Comparison of ENCODE assay signal across 20 cellular contexts in genomic region chr11:119860561-119861094, GRCh38.
"Had no signal": no experiment of that assay in that cellular context is flagged by ENCODE, and none has a peak within 500 bp of the region (broad histone marks: within the 10 kb centered on the region; RNA-seq: fewer than 3 reads in every experiment).

No MANE protein-coding gene starts in this region.

- H3K27ac ChIP-seq: heart left ventricle, pancreas, psoas muscle, right lobe of liver, testis, tibial nerve, upper lobe of right lung had no signal

- H3K36me3 Mint-ChIP-seq: naive thymus-derived CD8-positive, alpha-beta T cell; stimulated activated naive B cell treated with anti-CD40 and anti-IgM and Interleukin-4, amounts not matched to agents 10 μg/mL and 1 μg/mL and 100 μg/mL, for 72 hours had no signal

- H3K27ac Mint-ChIP-seq: dendritic cell treated with granulocyte-macrophage colony-stimulating factor and Interleukin-4, amounts not matched to agents 40 ng/mL and 50 ng/mL, for 4 days; effector memory CD8-positive, alpha-beta T cell; stimulated activated naive B cell treated with anti-CD40 and anti-IgM and Interleukin-4, amounts not matched to agents 10 μg/mL and 1 μg/mL and 100 μg/mL, for 72 hours; stimulated activated naive CD8-positive, alpha-beta T cell treated with anti-CD3 and anti-CD28 coated beads, Interleukin-15, amount 100 ng/mL, for 72 hours had no signal

- DNase-seq: cerebellar nuclear complex; effector memory CD8-positive, alpha-beta T cell; foreskin melanocyte; heart left ventricle; hippocampal formation; kidney glomerular epithelial cell; mucosa of descending colon; naive thymus-derived CD8-positive, alpha-beta T cell; pancreas; psoas muscle; retina; stimulated activated CD4-positive, alpha-beta T cell treated with anti-CD3 and anti-CD28 coated beads, Interleukin-2, amount 100 ng/mL, for 24 hours; stimulated activated CD4-positive, alpha-beta T cell treated with anti-CD3 and anti-CD28 coated beads, Interleukin-4, amount 100 ng/mL, for 4 hours; stimulated activated naive B cell treated with anti-CD40 and anti-IgM and Interleukin-4, amounts not matched to agents 10 μg/mL and 1 μg/mL and 100 μg/mL, for 72 hours; stimulated activated naive CD8-positive, alpha-beta T cell treated with anti-CD3 and anti-CD28 coated beads, Interleukin-15, amount 100 ng/mL, for 72 hours; testis; upper lobe of right lung had no signal

- H3K9me3 ChIP-seq: heart left ventricle, mucosa of descending colon, pancreas, psoas muscle, right lobe of liver, testis, tibial nerve, upper lobe of right lung had no signal

- H3K4me1 ChIP-seq: pancreas, psoas muscle, right lobe of liver, testis, tibial nerve, upper lobe of right lung had no signal

- H3K36me3 ChIP-seq: heart left ventricle, pancreas, right lobe of liver, tibial nerve, upper lobe of right lung had no signal

- ATAC-seq: effector memory CD8-positive, alpha-beta T cell; heart left ventricle; mucosa of descending colon; naive thymus-derived CD8-positive, alpha-beta T cell; pancreas; psoas muscle; right lobe of liver; stimulated activated naive B cell treated with anti-CD40 and anti-IgM and Interleukin-4, amounts not matched to agents 10 μg/mL and 1 μg/mL and 100 μg/mL, for 72 hours; stimulated activated naive CD8-positive, alpha-beta T cell treated with anti-CD3 and anti-CD28 coated beads, Interleukin-15, amount 100 ng/mL, for 72 hours; upper lobe of right lung had no signal

- H3K4me1 Mint-ChIP-seq: stimulated activated naive B cell treated with anti-CD40 and anti-IgM and Interleukin-4, amounts not matched to agents 10 μg/mL and 1 μg/mL and 100 μg/mL, for 72 hours; stimulated activated naive CD8-positive, alpha-beta T cell treated with anti-CD3 and anti-CD28 coated beads, Interleukin-15, amount 100 ng/mL, for 72 hours had no signal

- H3K27me3 ChIP-seq: pancreas, right lobe of liver, testis had no signal

- H3K4me3 ChIP-seq: heart left ventricle, mucosa of descending colon, pancreas, psoas muscle, right lobe of liver, testis, tibial nerve, upper lobe of right lung had no signal

- H3K4me3 Mint-ChIP-seq: dendritic cell treated with granulocyte-macrophage colony-stimulating factor and Interleukin-4, amounts not matched to agents 40 ng/mL and 50 ng/mL, for 4 days; effector memory CD8-positive, alpha-beta T cell; naive thymus-derived CD8-positive, alpha-beta T cell; stimulated activated naive B cell treated with anti-CD40 and anti-IgM and Interleukin-4, amounts not matched to agents 10 μg/mL and 1 μg/mL and 100 μg/mL, for 72 hours; stimulated activated naive CD8-positive, alpha-beta T cell treated with anti-CD3 and anti-CD28 coated beads, Interleukin-15, amount 100 ng/mL, for 72 hours had no signal

- H3K9me3 Mint-ChIP-seq: dendritic cell treated with granulocyte-macrophage colony-stimulating factor and Interleukin-4, amounts not matched to agents 40 ng/mL and 50 ng/mL, for 4 days; effector memory CD8-positive, alpha-beta T cell; naive thymus-derived CD8-positive, alpha-beta T cell; stimulated activated naive B cell treated with anti-CD40 and anti-IgM and Interleukin-4, amounts not matched to agents 10 μg/mL and 1 μg/mL and 100 μg/mL, for 72 hours; stimulated activated naive CD8-positive, alpha-beta T cell treated with anti-CD3 and anti-CD28 coated beads, Interleukin-15, amount 100 ng/mL, for 72 hours had no signal
